Comparison of ENCODE assay signal across 8 cellular contexts in the genomic region with DNA sequence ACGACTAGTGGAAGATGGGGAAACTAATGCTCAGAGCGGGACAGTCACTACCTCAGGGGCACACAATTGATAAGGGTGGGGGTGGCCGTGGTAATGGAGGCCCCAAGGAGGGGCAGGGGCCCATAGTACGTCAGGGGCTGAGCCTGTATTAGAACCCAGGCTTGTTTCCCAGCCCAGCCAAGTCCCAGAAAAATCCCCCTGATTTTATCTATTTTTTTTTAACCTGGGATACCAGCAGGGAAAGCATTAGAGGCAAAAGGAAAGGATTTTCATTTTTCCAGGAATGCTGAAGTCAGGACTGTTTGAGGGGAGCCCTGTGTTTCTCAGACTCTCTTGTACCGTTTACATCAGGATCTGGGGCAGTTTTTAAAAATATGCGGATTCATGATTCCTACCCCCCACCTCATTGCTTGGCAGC. TPM values are rescaled to one million over a fixed set of nuclear protein-coding genes. Genes with fewer than 3 reads are reported as not detected.
DNase-seq lines count a peak whose midpoint lies in the region; ATAC-seq and TF ChIP-seq lines count a peak whose summit lies in the region.

No MANE protein-coding gene starts in this region.

- intact Hi-C loops in adrenal gland (cut with DNase I) = no loop called here
- intact Hi-C loops in left lung (cut with DNase I) = loop anchor here in 1 of 2 donors (2.0 kb wide), 1 partner anchor 81 kb away; no protein-coding TSS in a partner anchor
- intact Hi-C loops in sciatic nerve (cut with DNase I) = no loop called here

- peak overlapping the region in 2 of 4 donors; percentile 42 to 55 for H3K4me3 ChIP-seq in adrenal gland
- peak overlapping the region; percentile 65 to 77 for H3K4me3 ChIP-seq in left lung
- peak overlapping the region; percentile 58 for H3K4me3 ChIP-seq in thymus (ENCODE audit: low read length)

- CTCF ChIA-PET in activated CD8-positive, alpha-beta memory T cell treated with anti-CD3 and anti-CD28 coated beads, Interleukin-2, amount 10 ng/mL, durations not matched to agents 7 days and 5 days (lab: Charles Lee) = interaction anchor here (0.6 to 12.4 kb wide), 12 partner anchors 15 to 120 kb away, joined by 3 to 168 read pairs (median 4); a partner anchor contains a TSS

- peak overlapping the region; percentile 93 for H3K27ac Mint-ChIP-seq in activated CD8-positive, alpha-beta memory T cell treated with anti-CD3 and anti-CD28 coated beads, Interleukin-2, amount 10 ng/mL, durations not matched to agents 7 days and 5 days

- H3K4me1 ChIP-seq in adrenal gland (replicated peaks in 1 of 2) (peaks cover 0 to 10% of the 10 kb centered on the region in 2 donors), left lung (peaks cover 5 to 21% of the 10 kb centered on the region in 2 donors), thymus (ENCODE audit: control insufficient read depth, insufficient read depth, low read length) (peaks cover 7% of the 10 kb centered on the region)

- H3K27ac ChIP-seq in adrenal gland (peak overlapping the region in 4 of 5 donors; percentile 76 to 94 (median 86)), left lung (peak overlapping the region; percentile 89 to 92), thymus (ENCODE audit: low read depth) (peak overlapping the region; percentile 1)

- H3K36me3 ChIP-seq in adrenal gland (replicated peaks in 1 of 2) (peaks cover 0 to 6% of the 10 kb centered on the region in 2 donors), left lung (peaks cover 0 to 9% of the 10 kb centered on the region in 2 donors), thymus (ENCODE audit: control insufficient read depth, insufficient read depth) (no peaks in the 10 kb centered on the region)

- no peaks in the 10 kb centered on the region for H3K9me3 Mint-ChIP-seq in activated CD8-positive, alpha-beta memory T cell treated with anti-CD3 and anti-CD28 coated beads, Interleukin-2, amount 10 ng/mL, durations not matched to agents 7 days and 5 days (ENCODE audit: low read depth)

- peak overlapping the region; percentile 97 for H3K4me3 Mint-ChIP-seq in activated CD8-positive, alpha-beta memory T cell treated with anti-CD3 and anti-CD28 coated beads, Interleukin-2, amount 10 ng/mL, durations not matched to agents 7 days and 5 days

- no peak for TF ChIP-seq POLR2A in adrenal gland (IDR thresholded peaks at IDR 0.05)

- H3K4me1 Mint-ChIP-seq in activated CD8-positive, alpha-beta memory T cell treated with anti-CD3 and anti-CD28 coated beads, Interleukin-2, amount 10 ng/mL, durations not matched to agents 7 days and 5 days = peaks cover 28% of the 10 kb centered on the region

- H3K27me3 ChIP-seq in adrenal gland (no peaks in the 10 kb centered on the region), left lung (no peaks in the 10 kb centered on the region), thymus (ENCODE audit: control insufficient read depth, insufficient read depth) (no peaks in the 10 kb centered on the region)

- no peak for DNase-seq in activated CD8-positive, alpha-beta memory T cell treated with anti-CD3 and anti-CD28 coated beads, Interleukin-2, amount 10 ng/mL, durations not matched to agents 7 days and 5 days
- DNase-seq in activated CD8-positive, alpha-beta memory T cell treated with anti-CD3 and anti-CD28 coated beads, Interleukin-2, amount 50 U/mL, for 48 hours = no peak
- DNase-seq in adrenal gland = no peak
- DNase-seq in left lung = no peak
- DNase-seq in sciatic nerve (ENCODE audit: low spot score) = no peak
- DNase-seq in NCI-H1694 (lab: John Stamatoyannopoulos, UW) = no peak
- no peak for DNase-seq in COLO829 (ENCODE audit: low spot score)

- no peak for ATAC-seq in activated CD8-positive, alpha-beta memory T cell treated with anti-CD3 and anti-CD28 coated beads, Interleukin-2, amount 10 ng/mL, durations not matched to agents 7 days and 5 days
- ATAC-seq in left lung = no peak
- no peak for ATAC-seq in sciatic nerve

- H3K9me3 ChIP-seq in adrenal gland (replicated peaks in 1 of 3) (no peaks in the 10 kb centered on the region), left lung (no peaks in the 10 kb centered on the region), thymus (ENCODE audit: control insufficient read depth) (no peaks in the 10 kb centered on the region)

- no peaks in the 10 kb centered on the region for H3K27me3 Mint-ChIP-seq in activated CD8-positive, alpha-beta memory T cell treated with anti-CD3 and anti-CD28 coated beads, Interleukin-2, amount 10 ng/mL, durations not matched to agents 7 days and 5 days

- TF ChIP-seq CTCF in adrenal gland (IDR thresholded peaks at IDR 0.05) (peak in 1 of 6 experiments; percentile 40), left lung (IDR thresholded peaks at IDR 0.05) (no peak)

- peaks cover 3% of the 10 kb centered on the region for H3K36me3 Mint-ChIP-seq in activated CD8-positive, alpha-beta memory T cell treated with anti-CD3 and anti-CD28 coated beads, Interleukin-2, amount 10 ng/mL, durations not matched to agents 7 days and 5 days

- 7 to 17% (median 14%) methylated on average over 6 of the region's 6 CpGs for WGBS in adrenal gland, 4 donors
- WGBS in thymus = 27% methylated on average over 6 of the region's 6 CpGs

RNA-seq across cellular contexts. Expression of a gene that starts 0.4 kb away (rescaled TPM):
- total RNA-seq in activated CD8-positive, alpha-beta memory T cell treated with anti-CD3 and anti-CD28 coated beads, Interleukin-2, amount 10 ng/mL, durations not matched to agents 7 days and 5 days = under 1 TPM; 0.16 to 0.26 TPM
- total RNA-seq in adrenal gland (1 to 10 TPM in 1 of 8 donors, under 1 TPM in 6, not detected in 1; 0.07 to 1.1 (median 0.43) TPM), left lung (under 1 TPM; 0.34 to 0.41 TPM), sciatic nerve (5.6 TPM)
- polyA plus RNA-seq in adrenal gland (1 to 10 TPM in 2 of 3 donors, under 1 TPM in 1; 0.11 to 9.6 (median 9.6) TPM), thymus (1.8 TPM)

RNA-seq across cellular contexts. Expression of a gene that starts 0.4 kb away (rescaled TPM):
- 10 to 100 TPM; 59.4 to 64.6 TPM for total RNA-seq in activated CD8-positive, alpha-beta memory T cell treated with anti-CD3 and anti-CD28 coated beads, Interleukin-2, amount 10 ng/mL, durations not matched to agents 7 days and 5 days
- total RNA-seq in adrenal gland (10 to 100 TPM; 52.4 to 99.3 (median 78.0) TPM), left lung (10 to 100 TPM; 41.6 to 49.4 TPM), sciatic nerve (17.5 TPM)
- polyA plus RNA-seq in adrenal gland (100 to 1,000 TPM in 2 of 3 donors, 10 to 100 TPM in 1; 61.9 to 120 (median 116) TPM), thymus (40.0 TPM)

Comparison
In these comparisons a context has a peak if more than half of its experiments do, and no peak if none do; other contexts are left out.
1. H3K27ac ChIP-seq: peak in every context shown above with its lines; median percentile 90 in left lung; 86 in adrenal gland; 1 in thymus.